Comparison of ENCODE assay signal across 33 cellular contexts in genomic region chr18:610214-610928, GRCh38. TPM values are rescaled to one million over a fixed set of nuclear protein-coding genes. Genes with fewer than 3 reads are reported as not detected.
"Had no signal": no experiment of that assay in that cellular context is flagged by ENCODE, and none has a peak within 500 bp of the region (broad histone marks: within the 10 kb centered on the region; RNA-seq: fewer than 3 reads in every experiment).

No MANE protein-coding gene starts in this region.

- H3K4me3 Mint-ChIP-seq: activated CD4-positive, alpha-beta memory T cell treated with anti-CD3 and anti-CD28 coated beads for 36 hours; activated CD4-positive, alpha-beta T cell treated with anti-CD3 and anti-CD28 coated beads, Interleukin-2, amount 10 ng/mL, durations not matched to agents 24 days and 14 days; activated naive CD4-positive, alpha-beta T cell treated with anti-CD3 and anti-CD28 coated beads, Interleukin-2, amount 10 ng/mL, durations not matched to agents 7 days and 5 days; activated naive CD8-positive, alpha-beta T cell treated with anti-CD3 and anti-CD28 coated beads, Interleukin-2, amount 10 ng/mL, durations not matched to agents 7 days and 5 days; activated T-cell treated with anti-CD3 and anti-CD28 coated beads, Interleukin-2, amount 50 U/mL, for 24 hours; natural killer cell; stimulated activated naive CD8-positive, alpha-beta T cell treated with anti-CD3 and anti-CD28 coated beads, Interleukin-15, Interleukin-2, amounts not matched to agents 100 ng/mL and 50 ng/mL, for 24 hours had no signal

- H3K9me3 ChIP-seq: esophagus muscularis mucosa, lower lobe of right lung, right lobe of liver, thoracic aorta, vagina had no signal

- H3K36me3 Mint-ChIP-seq: activated CD4-positive, alpha-beta memory T cell treated with anti-CD3 and anti-CD28 coated beads for 36 hours; activated naive CD4-positive, alpha-beta T cell treated with anti-CD3 and anti-CD28 coated beads, Interleukin-2, amount 10 ng/mL, durations not matched to agents 7 days and 5 days; activated naive CD8-positive, alpha-beta T cell treated with anti-CD3 and anti-CD28 coated beads, Interleukin-2, amount 10 ng/mL, durations not matched to agents 7 days and 5 days; natural killer cell had no signal

- H3K27ac ChIP-seq: brain microvascular endothelial cell, esophagus muscularis mucosa, hepatocyte, lower lobe of right lung, right lobe of liver, thoracic aorta, vagina, VCaP had no signal

- H2AFZ ChIP-seq: hepatocyte had no signal

- H3K79me2 ChIP-seq: hepatocyte had no signal

- H3K27me3 ChIP-seq: brain microvascular endothelial cell, esophagus muscularis mucosa, hepatocyte, right lobe of liver, vagina had no signal

- H3K27ac Mint-ChIP-seq: activated CD4-positive, alpha-beta memory T cell treated with anti-CD3 and anti-CD28 coated beads for 36 hours; activated CD4-positive, alpha-beta T cell treated with anti-CD3 and anti-CD28 coated beads, Interleukin-2, amount 10 ng/mL, durations not matched to agents 24 days and 14 days; activated naive CD4-positive, alpha-beta T cell treated with anti-CD3 and anti-CD28 coated beads, Interleukin-2, amount 10 ng/mL, durations not matched to agents 7 days and 5 days; activated naive CD8-positive, alpha-beta T cell treated with anti-CD3 and anti-CD28 coated beads, Interleukin-2, amount 10 ng/mL, durations not matched to agents 7 days and 5 days; activated T-cell treated with anti-CD3 and anti-CD28 coated beads, Interleukin-2, amount 50 U/mL, for 24 hours; natural killer cell; stimulated activated naive CD8-positive, alpha-beta T cell treated with anti-CD3 and anti-CD28 coated beads, Interleukin-15, Interleukin-2, amounts not matched to agents 100 ng/mL and 50 ng/mL, for 24 hours had no signal

- ATAC-seq: lower lobe of right lung, natural killer cell, right lobe of liver had no signal

- H3K4me1 ChIP-seq: right lobe of liver, vagina had no signal

- H3K4me2 ChIP-seq: hepatocyte had no signal

- H3K4me1 Mint-ChIP-seq: activated CD4-positive, alpha-beta T cell treated with anti-CD3 and anti-CD28 coated beads, Interleukin-2, amount 10 ng/mL, durations not matched to agents 24 days and 14 days; activated naive CD4-positive, alpha-beta T cell treated with anti-CD3 and anti-CD28 coated beads, Interleukin-2, amount 10 ng/mL, durations not matched to agents 7 days and 5 days; activated naive CD8-positive, alpha-beta T cell treated with anti-CD3 and anti-CD28 coated beads, Interleukin-2, amount 10 ng/mL, durations not matched to agents 7 days and 5 days; natural killer cell had no signal

- H3K9me3 Mint-ChIP-seq: activated CD4-positive, alpha-beta memory T cell treated with anti-CD3 and anti-CD28 coated beads for 36 hours; activated CD4-positive, alpha-beta T cell treated with anti-CD3 and anti-CD28 coated beads, Interleukin-2, amount 10 ng/mL, durations not matched to agents 24 days and 14 days; activated naive CD4-positive, alpha-beta T cell treated with anti-CD3 and anti-CD28 coated beads, Interleukin-2, amount 10 ng/mL, durations not matched to agents 7 days and 5 days; activated naive CD8-positive, alpha-beta T cell treated with anti-CD3 and anti-CD28 coated beads, Interleukin-2, amount 10 ng/mL, durations not matched to agents 7 days and 5 days; activated T-cell treated with anti-CD3 and anti-CD28 coated beads, Interleukin-2, amount 50 U/mL, for 24 hours; natural killer cell; stimulated activated naive CD8-positive, alpha-beta T cell treated with anti-CD3 and anti-CD28 coated beads, Interleukin-15, Interleukin-2, amounts not matched to agents 100 ng/mL and 50 ng/mL, for 24 hours had no signal

- H3K36me3 ChIP-seq: brain microvascular endothelial cell, esophagus muscularis mucosa, lower lobe of right lung, right lobe of liver, thoracic aorta, vagina had no signal

- DNase-seq: activated CD4-positive, alpha-beta memory T cell treated with anti-CD3 and anti-CD28 coated beads for 36 hours; activated CD4-positive, alpha-beta T cell treated with anti-CD3 and anti-CD28 coated beads, Interleukin-2, amount 10 ng/mL, durations not matched to agents 24 days and 14 days; activated CD8-positive, alpha-beta memory T cell treated with anti-CD3 and anti-CD28 coated beads, Interleukin-2, amount 50 U/mL, for 48 hours; activated gamma-delta T cell; activated naive CD4-positive, alpha-beta T cell treated with anti-CD3 and anti-CD28 coated beads, Interleukin-2, amount 10 ng/mL, durations not matched to agents 7 days and 5 days; activated naive CD8-positive, alpha-beta T cell treated with anti-CD3 and anti-CD28 coated beads, Interleukin-2, amount 10 ng/mL, durations not matched to agents 7 days and 5 days; activated T-cell treated with anti-CD3 and anti-CD28 coated beads, Interleukin-2, amount 50 U/mL, for 24 hours; amniotic stem cell; brain microvascular endothelial cell; caudate nucleus; cortex of kidney; foreskin melanocyte; islet precursor cell; lower lobe of right lung; mesenchymal stem cell; natural killer cell; posterior cingulate gyrus; right lobe of liver; stimulated activated CD4-positive, alpha-beta T cell treated with anti-CD3 and anti-CD28 coated beads, Interleukin-2, amount 100 ng/mL, for 48 hours had no signal

- H3K4me3 ChIP-seq: esophagus muscularis mucosa, hepatocyte, lower lobe of right lung, right lobe of liver, thoracic aorta, vagina had no signal

RNA-seq across cellular contexts. Expression of gene CLUL1, which starts 13.6 kb away (rescaled TPM):
- total RNA-seq: activated CD4-positive, alpha-beta memory T cell treated with anti-CD3 and anti-CD28 coated beads for 36 hours; activated CD4-positive, alpha-beta T cell treated with anti-CD3 and anti-CD28 coated beads, Interleukin-2, amount 10 ng/mL, durations not matched to agents 24 days and 14 days; activated CD8-positive, alpha-beta memory T cell treated with anti-CD3 and anti-CD28 coated beads for 36 hours; activated naive CD8-positive, alpha-beta T cell treated with anti-CD3 and anti-CD28 coated beads, Interleukin-2, amount 10 ng/mL, durations not matched to agents 7 days and 5 days; chondrocyte; mononuclear cell; natural killer cell; right lobe of liver; T-helper 1 cell treated with Interleukin-12 subunit alpha and Interleukin-12 subunit beta and Interleukin-4 antibody, amounts not matched to agents 30 ng/mL and 1 ng/mL, for 36 hours; vagina had no signal

RNA-seq across cellular contexts. Expression of gene CETN1, which starts 30.2 kb away (rescaled TPM):
- total RNA-seq: activated CD4-positive, alpha-beta memory T cell treated with anti-CD3 and anti-CD28 coated beads for 36 hours; activated CD4-positive, alpha-beta T cell treated with anti-CD3 and anti-CD28 coated beads, Interleukin-2, amount 10 ng/mL, durations not matched to agents 24 days and 14 days; activated CD8-positive, alpha-beta memory T cell treated with anti-CD3 and anti-CD28 coated beads for 36 hours; activated naive CD8-positive, alpha-beta T cell treated with anti-CD3 and anti-CD28 coated beads, Interleukin-2, amount 10 ng/mL, durations not matched to agents 7 days and 5 days; astrocyte; chondrocyte; esophagus muscularis mucosa; hepatocyte; lower lobe of right lung; natural killer cell; osteoblast; right lobe of liver; skeletal muscle tissue; subcutaneous adipose tissue; T-helper 1 cell treated with Interleukin-12 subunit alpha and Interleukin-12 subunit beta and Interleukin-4 antibody, amounts not matched to agents 30 ng/mL and 1 ng/mL, for 36 hours; thoracic aorta; vagina had no signal
- polyA plus RNA-seq: hepatocyte had no signal
